In genomic region chr2:53509827-53510785, GRCh38 we compare ENCODE assay signal across 23 cellular contexts.
A peak's percentile ranks its signal among the peaks of the same experiment; 100 is the strongest.
DNase-seq lines count a peak whose midpoint lies in the region; ATAC-seq and TF ChIP-seq lines count a peak whose summit lies in the region.
"Had no signal": no experiment of that assay in that cellular context is flagged by ENCODE, and none has a peak within 500 bp of the region (broad histone marks: within the 10 kb centered on the region; RNA-seq: fewer than 3 reads in every experiment).

No MANE protein-coding gene starts in this region.

- no peak overlapping the region for H3K14ac ChIP-seq in mesenchymal stem cell (ENCODE audit: low read length in 2 of 2)

- no peaks in the 10 kb centered on the region for H3K9me3 Mint-ChIP-seq in CD8-positive, alpha-beta T cell
- H3K9me3 Mint-ChIP-seq: activated CD4-positive, alpha-beta memory T cell treated with anti-CD3 and anti-CD28 coated beads for 36 hours; activated naive CD4-positive, alpha-beta T cell treated with anti-CD3 and anti-CD28 coated beads for 36 hours; activated T-cell treated with anti-CD3 and anti-CD28 coated beads, Interleukin-2, amount 50 U/mL, for 24 hours; stimulated activated naive B cell treated with anti-CD40 and anti-IgM and Interleukin-4, amounts not matched to agents 10 μg/mL and 1 μg/mL and 100 μg/mL, for 72 hours had no signal

- H3K79me1 ChIP-seq in mesenchymal stem cell (replicated peaks; ENCODE audit: low read length, poor library complexity, severe bottlenecking): no peaks in the 10 kb centered on the region

- DNase-seq in DMS79 (lab: John Stamatoyannopoulos, UW): peak; percentile 96
- DNase-seq in NCI-H1105 (lab: John Stamatoyannopoulos, UW): peak; percentile 72
- DNase-seq in NCI-H524 treated with DMSO at 0.1 percent for 48 hours (lab: John Stamatoyannopoulos, UW): peak; percentile 82
- peak; percentile 82 for DNase-seq in islet precursor cell
- no peak for DNase-seq in mesenchymal stem cell
- no peak for DNase-seq in CD8-positive, alpha-beta T cell
- DNase-seq: ACHN; activated CD4-positive, alpha-beta memory T cell treated with anti-CD3 and anti-CD28 coated beads for 36 hours; activated naive CD4-positive, alpha-beta T cell treated with anti-CD3 and anti-CD28 coated beads for 36 hours; activated T-cell treated with anti-CD3 and anti-CD28 coated beads, Interleukin-2, amount 50 U/mL, for 24 hours; DMS153; GM23248; mucosa of descending colon; NCI-H2081 treated with DMSO at 0.1 percent for 48 hours; SHP77; stimulated activated CD4-positive, alpha-beta T cell treated with anti-CD3 and anti-CD28 coated beads, Interleukin-15, amount 100 ng/mL, for 24 hours; stimulated activated naive B cell treated with anti-CD40 and anti-IgM and Interleukin-4, amounts not matched to agents 10 μg/mL and 1 μg/mL and 100 μg/mL, for 72 hours; T-helper 1 cell had no signal

- no peak overlapping the region for H2BK120ac ChIP-seq in mesenchymal stem cell (ENCODE audit: low read depth, low read length)

- no peak overlapping the region for H3K27ac ChIP-seq in mesenchymal stem cell (ENCODE audit: low read length, poor library complexity, severe bottlenecking)
- H3K27ac ChIP-seq in CD8-positive, alpha-beta T cell (ENCODE audit: low read depth, low read length): no peak overlapping the region
- H3K27ac ChIP-seq: C4-2B, GM23248, neutrophil, tibial nerve had no signal

- H3K4me3 ChIP-seq in mesenchymal stem cell (ENCODE audit: insufficient read depth in 1 of 2, low read depth in 1 of 2, low read length in 2 of 2): no peak overlapping the region
- H3K4me3 ChIP-seq in CD8-positive, alpha-beta T cell (ENCODE audit: low read depth, low read length): no peak overlapping the region
- H3K4me3 ChIP-seq: GM23248, mucosa of descending colon, tibial nerve had no signal

- intact Hi-C loops in CD8-positive, alpha-beta T cell (cut with DNase I, micrococcal nuclease): loop anchor here in 1 of 2 experiments (5.0 kb wide), 1 partner anchor 1167 kb away; no protein-coding TSS in a partner anchor

- H3K4ac ChIP-seq in mesenchymal stem cell (ENCODE audit: low read depth in 1 of 2, low read length in 2 of 2): no peak overlapping the region

- no peaks in the 10 kb centered on the region for H3K9me3 ChIP-seq in mesenchymal stem cell (ENCODE audit: control insufficient read depth, low read length)
- no peaks in the 10 kb centered on the region for H3K9me3 ChIP-seq in CD8-positive, alpha-beta T cell (ENCODE audit: low read length)
- H3K9me3 ChIP-seq: mucosa of descending colon, neutrophil, tibial nerve had no signal

- POLR2A ChIA-PET in CD8-positive, alpha-beta T cell (lab: Charles Lee): no interaction called here

- no peak overlapping the region for H3K27ac Mint-ChIP-seq in CD8-positive, alpha-beta T cell
- H3K27ac Mint-ChIP-seq: activated CD4-positive, alpha-beta memory T cell treated with anti-CD3 and anti-CD28 coated beads for 36 hours; activated naive CD4-positive, alpha-beta T cell treated with anti-CD3 and anti-CD28 coated beads for 36 hours; activated T-cell treated with anti-CD3 and anti-CD28 coated beads, Interleukin-2, amount 50 U/mL, for 24 hours; stimulated activated naive B cell treated with anti-CD40 and anti-IgM and Interleukin-4, amounts not matched to agents 10 μg/mL and 1 μg/mL and 100 μg/mL, for 72 hours had no signal

- H4K91ac ChIP-seq in mesenchymal stem cell (ENCODE audit: low read length): no peak overlapping the region

- H3K9ac ChIP-seq in mesenchymal stem cell (ENCODE audit: low read length): no peak overlapping the region
- H3K9ac ChIP-seq: GM23248 had no signal

- H3K27me3 Mint-ChIP-seq in CD8-positive, alpha-beta T cell (ENCODE audit: low read depth): peaks cover 2% of the 10 kb centered on the region

- H3K36me3 ChIP-seq in mesenchymal stem cell (ENCODE audit: control insufficient read depth in 1 of 2, insufficient read depth in 2 of 2, low read depth in 1 of 2, low read length in 2 of 2): no peaks in the 10 kb centered on the region
- no peaks in the 10 kb centered on the region for H3K36me3 ChIP-seq in CD8-positive, alpha-beta T cell (ENCODE audit: insufficient read depth, low read length)
- H3K36me3 ChIP-seq: neutrophil, tibial nerve had no signal

- H3K23ac ChIP-seq in mesenchymal stem cell (ENCODE audit: low read length in 2 of 2): no peak overlapping the region

- no peak overlapping the region for H2BK5ac ChIP-seq in mesenchymal stem cell (ENCODE audit: low read depth, low read length, poor library complexity, severe bottlenecking)

- WGBS in mesenchymal stem cell: 59% methylated on average over 7 of the region's 13 CpGs

- no peak overlapping the region for H2AK5ac ChIP-seq in mesenchymal stem cell (ENCODE audit: low read length, severe bottlenecking)

- no peak for ATAC-seq in CD8-positive, alpha-beta T cell
- ATAC-seq in GM19467 (IDR thresholded peaks at IDR 0.05; ENCODE audit: unreplicated experiment) (no peak), GM21360 (IDR thresholded peaks at IDR 0.05; ENCODE audit: unreplicated experiment) (no peak)
- ATAC-seq: mucosa of descending colon; stimulated activated naive B cell treated with anti-CD40 and anti-IgM and Interleukin-4, amounts not matched to agents 10 μg/mL and 1 μg/mL and 100 μg/mL, for 72 hours had no signal

- no peaks in the 10 kb centered on the region for H3K27me3 ChIP-seq in mesenchymal stem cell (ENCODE audit: control insufficient read depth in 1 of 2, insufficient read depth in 1 of 2, low read length in 2 of 2)
- H3K27me3 ChIP-seq in CD8-positive, alpha-beta T cell (ENCODE audit: insufficient read depth, low read length): no peaks in the 10 kb centered on the region
- H3K27me3 ChIP-seq: neutrophil, tibial nerve had no signal

- H3K4me2 ChIP-seq in mesenchymal stem cell (ENCODE audit: low read length, poor library complexity, severe bottlenecking): no peak overlapping the region

- CTCF ChIA-PET in CD8-positive, alpha-beta T cell (lab: Charles Lee): no interaction called here

- no peaks in the 10 kb centered on the region for H3K36me3 Mint-ChIP-seq in CD8-positive, alpha-beta T cell
- H3K36me3 Mint-ChIP-seq: activated CD4-positive, alpha-beta memory T cell treated with anti-CD3 and anti-CD28 coated beads for 36 hours; stimulated activated naive B cell treated with anti-CD40 and anti-IgM and Interleukin-4, amounts not matched to agents 10 μg/mL and 1 μg/mL and 100 μg/mL, for 72 hours had no signal

- H3K4me3 Mint-ChIP-seq in CD8-positive, alpha-beta T cell: no peak overlapping the region
- H3K4me3 Mint-ChIP-seq: activated CD4-positive, alpha-beta memory T cell treated with anti-CD3 and anti-CD28 coated beads for 36 hours; activated naive CD4-positive, alpha-beta T cell treated with anti-CD3 and anti-CD28 coated beads for 36 hours; activated T-cell treated with anti-CD3 and anti-CD28 coated beads, Interleukin-2, amount 50 U/mL, for 24 hours; stimulated activated naive B cell treated with anti-CD40 and anti-IgM and Interleukin-4, amounts not matched to agents 10 μg/mL and 1 μg/mL and 100 μg/mL, for 72 hours had no signal

- H2AFZ ChIP-seq in mesenchymal stem cell (ENCODE audit: low read depth, low read length): no peak overlapping the region
- H2AFZ ChIP-seq: GM23248 had no signal

- no peak overlapping the region for H2BK15ac ChIP-seq in mesenchymal stem cell (ENCODE audit: low read depth, poor library complexity, severe bottlenecking)

- H3K4me1 Mint-ChIP-seq in CD8-positive, alpha-beta T cell (ENCODE audit: low read depth): no peaks in the 10 kb centered on the region
- H3K4me1 Mint-ChIP-seq: stimulated activated naive B cell treated with anti-CD40 and anti-IgM and Interleukin-4, amounts not matched to agents 10 μg/mL and 1 μg/mL and 100 μg/mL, for 72 hours had no signal

- TF ChIP-seq CTCF in CD8-positive, alpha-beta T cell (IDR thresholded peaks at IDR 0.05): no peak

- no peak overlapping the region for H3K18ac ChIP-seq in mesenchymal stem cell (ENCODE audit: low read depth in 1 of 2, low read length in 2 of 2)

- H2BK12ac ChIP-seq in mesenchymal stem cell (ENCODE audit: low read length in 2 of 2): no peak overlapping the region

- H4K8ac ChIP-seq in mesenchymal stem cell (ENCODE audit: low read length): no peak overlapping the region

- H3K4me1 ChIP-seq in mesenchymal stem cell (ENCODE audit: control insufficient read depth, insufficient read depth, low read depth, low read length): peaks cover 2% of the 10 kb centered on the region
- H3K4me1 ChIP-seq in CD8-positive, alpha-beta T cell (ENCODE audit: insufficient read depth, low read length): no peaks in the 10 kb centered on the region
- H3K4me1 ChIP-seq: tibial nerve had no signal

Comparison
In these comparisons a context has a peak if more than half of its experiments do, and no peak if none do; other contexts are left out.
1. DNase-seq: peak in DMS79 (single experiment), NCI-H1105 (single experiment), NCI-H524 treated with DMSO at 0.1 percent for 48 hours (single experiment) and islet precursor cell (single experiment); none in mesenchymal stem cell (single experiment) and CD8-positive, alpha-beta T cell (0 of 7).